22 cellular contexts compared by ENCODE assay signal in genomic region chr2:13230221-13230620, GRCh38.
DNase-seq lines count a peak whose midpoint lies in the region; ATAC-seq and TF ChIP-seq lines count a peak whose summit lies in the region.
"Had no signal": no experiment of that assay in that cellular context is flagged by ENCODE, and none has a peak within 500 bp of the region (broad histone marks: within the 10 kb centered on the region; RNA-seq: fewer than 3 reads in every experiment).

No MANE protein-coding gene starts in this region.

- TF ChIP-seq CTCF in omental fat pad (IDR thresholded peaks at IDR 0.05), result no peak

- ATAC-seq in omental fat pad (ENCODE audit: low FRiP score), result no peak
- ATAC-seq in left colon, result no peak
- ATAC-seq: activated CD8-positive, alpha-beta T cell treated with anti-CD3 and anti-CD28 coated beads, Interleukin-2, amount 10 ng/mL, durations not matched to agents 7 days and 5 days; activated naive CD4-positive, alpha-beta T cell treated with anti-CD3 and anti-CD28 coated beads, Interleukin-2, amount 50 U/mL, for 72 hours; HepG2; naive thymus-derived CD8-positive, alpha-beta T cell; stimulated activated naive CD8-positive, alpha-beta T cell treated with anti-CD3 and anti-CD28 coated beads, Interleukin-15, amount 100 ng/mL, for 72 hours; WTC11 had no signal

- intact Hi-C loops in left colon (cut with DNase I, micrococcal nuclease), result no loop called here

- peak; percentile 40 for DNase-seq in ELR (ENCODE audit: low read depth)
- DNase-seq in NCI-H2171 treated with DMSO at 0.1 percent for 48 hours (lab: John Stamatoyannopoulos, UW), result peak; percentile 70
- peak; percentile 4 for DNase-seq in T1000 (lab: John Stamatoyannopoulos, UW)
- peak; percentile 23 for DNase-seq in kidney tubule cell (ENCODE audit: low spot score)
- DNase-seq in omental fat pad (ENCODE audit: low spot score), result no peak
- no peak for DNase-seq in left colon
- no peak for DNase-seq in NCI-H774 (lab: John Stamatoyannopoulos, UW)
- DNase-seq: activated CD8-positive, alpha-beta T cell treated with anti-CD3 and anti-CD28 coated beads, Interleukin-2, amount 10 ng/mL, durations not matched to agents 7 days and 5 days; cortex of kidney; H7; hypothalamus; kidney glomerular epithelial cell; mesenchymal stem cell; naive thymus-derived CD8-positive, alpha-beta T cell; NCI-H1436; NCI-H226; posterior cingulate gyrus; stimulated activated CD4-positive, alpha-beta T cell treated with anti-CD3 and anti-CD28 coated beads, Interleukin-1b, Interleukin-23, amount 100 ng/mL, for 48 hours; stimulated activated naive CD8-positive, alpha-beta T cell treated with anti-CD3 and anti-CD28 coated beads, Interleukin-15, amount 100 ng/mL, for 72 hours had no signal

Comparison
In these comparisons a context has a peak if more than half of its experiments do, and no peak if none do; other contexts are left out.
1. DNase-seq: peak in ELR (single experiment), NCI-H2171 treated with DMSO at 0.1 percent for 48 hours (single experiment), T1000 (single experiment) and kidney tubule cell (single experiment); none in omental fat pad (single experiment), left colon (0 of 2) and NCI-H774 (single experiment).